In genomic region chr4:173073939-173074500, GRCh38 we compare ENCODE assay signal across 13 cellular contexts.
DNase-seq lines count a peak whose midpoint lies in the region; ATAC-seq and TF ChIP-seq lines count a peak whose summit lies in the region.
"Had no signal": no experiment of that assay in that cellular context is flagged by ENCODE, and none has a peak within 500 bp of the region (broad histone marks: within the 10 kb centered on the region; RNA-seq: fewer than 3 reads in every experiment).

No MANE protein-coding gene starts in this region.

- H4K20me1 ChIP-seq in PC-9 (ENCODE audit: insufficient read depth): no peaks in the 10 kb centered on the region

- POLR2A ChIA-PET in PC-9 (lab: Charles Lee; ENCODE audit: unreplicated experiment): no interaction called here

- no peak for TF ChIP-seq CTCF in PC-9 (conservative IDR thresholded peaks at IDR 0.05)

- H3K4me1 ChIP-seq in HUES6 (ENCODE audit: control insufficient read depth, insufficient read depth, low read length) (peaks cover 24% of the 10 kb centered on the region), PC-9 (replicated peaks; ENCODE audit: insufficient read depth) (peaks cover 31% of the 10 kb centered on the region), trophoblast cell (ENCODE audit: control insufficient read depth in 1 of 2, insufficient read depth in 2 of 2, low read length in 2 of 2) (no peaks in the 10 kb centered on the region)
- H3K4me1 ChIP-seq: spleen had no signal

- intact Hi-C loops in PC-9 (cut with micrococcal nuclease; ENCODE audit: unreplicated experiment) (loop anchor here (1.0 kb wide), 1 partner anchor 178 kb away; no protein-coding TSS in a partner anchor), Right ventricle myocardium superior (cut with DNase I) (no loop called here)

- H3K9me2 ChIP-seq in PC-9 (ENCODE audit: insufficient read depth): no peaks in the 10 kb centered on the region

- no peak overlapping the region for H3K27ac Mint-ChIP-seq in activated T-cell treated with anti-CD3 and anti-CD28 coated beads, Interleukin-2, amount 50 U/mL, for 72 hours
- H3K27ac Mint-ChIP-seq: nephron progenitor cell had no signal

- H3K4me2 ChIP-seq in PC-9 (peak overlapping the region; percentile 58), trophoblast cell (ENCODE audit: low read length) (peak overlapping the region; percentile 7)
- H3K4me2 ChIP-seq: hepatocyte had no signal

- peaks cover under 1 to 8% of the 10 kb centered on the region in 2 donors for H3K36me3 Mint-ChIP-seq in activated T-cell treated with anti-CD3 and anti-CD28 coated beads, Interleukin-2, amount 50 U/mL, for 72 hours (ENCODE audit: insufficient read depth in 2 of 2)

- H4K91ac ChIP-seq in trophoblast cell (ENCODE audit: low read depth, low read length): no peak overlapping the region

- H3K36me3 ChIP-seq in HUES6 (ENCODE audit: control insufficient read depth, insufficient read depth, low read length): no peaks in the 10 kb centered on the region
- no peaks in the 10 kb centered on the region for H3K36me3 ChIP-seq in PC-9 (ENCODE audit: low read depth)
- no peaks in the 10 kb centered on the region for H3K36me3 ChIP-seq in trophoblast cell (ENCODE audit: control insufficient read depth in 1 of 2, insufficient read depth in 2 of 2, low read length in 2 of 2)
- H3K36me3 ChIP-seq: spleen had no signal

- ATAC-seq in HG03039 (IDR thresholded peaks at IDR 0.05; ENCODE audit: unreplicated experiment): no peak
- no peak for ATAC-seq in activated T-cell treated with anti-CD3 and anti-CD28 coated beads, Interleukin-2, amount 50 U/mL, for 72 hours (replicated peaks in 1 of 2)
- ATAC-seq in Right ventricle myocardium superior (ENCODE audit: poor library complexity): no peak
- ATAC-seq: Right ventricle myocardium inferior had no signal

- WGBS in trophoblast cell (ENCODE audit: extremely low coverage, insufficient coverage, insufficient read length): no CpG with 5 or more reads among the region's 1 CpG

- H2AFZ ChIP-seq in PC-9: no peak overlapping the region
- H2AFZ ChIP-seq in trophoblast cell (ENCODE audit: insufficient read depth, low read length, poor library complexity): no peak overlapping the region
- H2AFZ ChIP-seq: hepatocyte had no signal

- H2BK5ac ChIP-seq in trophoblast cell (ENCODE audit: low read depth, low read length, poor library complexity): no peak overlapping the region

- CTCF ChIA-PET in PC-9 (lab: Charles Lee): interaction anchor here (0.5 kb wide), 1 partner anchor 54 kb away, joined by 3 read pairs; no protein-coding TSS in a partner anchor

- no peak overlapping the region for H2AK5ac ChIP-seq in trophoblast cell (ENCODE audit: low read length)

- H3K4me1 Mint-ChIP-seq in activated T-cell treated with anti-CD3 and anti-CD28 coated beads, Interleukin-2, amount 50 U/mL, for 72 hours (ENCODE audit: low read depth): no peaks in the 10 kb centered on the region

- no TSS peak for BruUV-seq in PC-9 (replicated peaks; lab: Mats Ljungman, UMichigan)

- H3K27ac ChIP-seq in HUES6 (ENCODE audit: low read depth, low read length): peak overlapping the region; percentile 77
- peak overlapping the region; percentile 79 for H3K27ac ChIP-seq in PC-9
- peak overlapping the region; percentile 74 for H3K27ac ChIP-seq in trophoblast cell (ENCODE audit: low read depth, low read length)
- H3K27ac ChIP-seq: hepatocyte, spleen had no signal

- H4K12ac ChIP-seq in trophoblast cell (ENCODE audit: low read depth, low read length): no peak overlapping the region

- H3K79me1 ChIP-seq in trophoblast cell (ENCODE audit: low read length): no peaks in the 10 kb centered on the region

- DNase-seq in PC-9 (no peak), iPS DF 4.7 (ENCODE audit: extremely low read depth, low spot score) (peak; percentile 41), trophoblast cell (no peak), Right ventricle myocardium superior (no peak)
- no peak for DNase-seq in activated T-cell treated with anti-CD3 and anti-CD28 coated beads, Interleukin-2, amount 50 U/mL, for 72 hours
- DNase-seq: NCI-H187, nephron progenitor cell, spleen, T-helper 1 cell had no signal

- H3K9me3 Mint-ChIP-seq in activated T-cell treated with anti-CD3 and anti-CD28 coated beads, Interleukin-2, amount 50 U/mL, for 72 hours: peaks cover 6 to 9% of the 10 kb centered on the region in 2 donors

- peaks cover 10% of the 10 kb centered on the region for H3F3A ChIP-seq in PC-9 (ENCODE audit: insufficient read depth, low read depth)

- no peaks in the 10 kb centered on the region for H3K27me3 Mint-ChIP-seq in activated T-cell treated with anti-CD3 and anti-CD28 coated beads, Interleukin-2, amount 50 U/mL, for 72 hours (ENCODE audit: low read depth)

- no peak overlapping the region for H3K4me3 Mint-ChIP-seq in activated T-cell treated with anti-CD3 and anti-CD28 coated beads, Interleukin-2, amount 50 U/mL, for 72 hours
- H3K4me3 Mint-ChIP-seq: nephron progenitor cell had no signal

- H3K79me2 ChIP-seq in PC-9 (ENCODE audit: low read depth) (no peaks in the 10 kb centered on the region), trophoblast cell (ENCODE audit: control insufficient read depth, insufficient read depth, low read length, poor library complexity) (no peaks in the 10 kb centered on the region)
- H3K79me2 ChIP-seq: hepatocyte had no signal

- H2BK120ac ChIP-seq in trophoblast cell (ENCODE audit: insufficient read depth, low read length, poor library complexity): no peak overlapping the region

- H3K9me3 ChIP-seq in HUES6 (ENCODE audit: control insufficient read depth, insufficient read depth, low read depth, low read length): peaks cover 21% of the 10 kb centered on the region
- peaks cover 4% of the 10 kb centered on the region; the same call in 1 of the 2 replicates for H3K9me3 ChIP-seq in PC-9 (ENCODE audit: insufficient read depth, low read depth)
- peaks cover 6% of the 10 kb centered on the region for H3K9me3 ChIP-seq in trophoblast cell (ENCODE audit: insufficient read depth, low read depth, low read length)

- H4K8ac ChIP-seq in trophoblast cell (ENCODE audit: low read depth, low read length): no peak overlapping the region

- H2BK12ac ChIP-seq in trophoblast cell (ENCODE audit: low read length): no peak overlapping the region

- H3K4me3 ChIP-seq in HUES6 (ENCODE audit: low read depth, low read length) (0 out of 2 replicates have a peak overlapping the region, but pooled peaks have one; percentile 8), PC-9 (peak overlapping the region; percentile 24; the same call in 1 of the 2 replicates), trophoblast cell (ENCODE audit: low read depth, low read length) (no peak overlapping the region)
- H3K4me3 ChIP-seq: hepatocyte, spleen had no signal

- H3K27me3 ChIP-seq in HUES6 (ENCODE audit: control insufficient read depth, insufficient read depth, low read length): no peaks in the 10 kb centered on the region
- H3K27me3 ChIP-seq in PC-9 (ENCODE audit: insufficient read depth, low read depth): no peaks in the 10 kb centered on the region
- no peaks in the 10 kb centered on the region for H3K27me3 ChIP-seq in trophoblast cell (ENCODE audit: insufficient read depth, low read length)
- H3K27me3 ChIP-seq: hepatocyte, spleen had no signal

- peak overlapping the region; percentile 48 for H3K9ac ChIP-seq in HUES6 (ENCODE audit: low read length)
- no peak overlapping the region for H3K9ac ChIP-seq in trophoblast cell (ENCODE audit: low read length)

- H3K14ac ChIP-seq in trophoblast cell (ENCODE audit: low read length): no peak overlapping the region

- no peak overlapping the region for H3K23ac ChIP-seq in trophoblast cell (ENCODE audit: low read length)

- H3K4ac ChIP-seq in trophoblast cell (ENCODE audit: low read depth, low read length): no peak overlapping the region

- H3K18ac ChIP-seq in trophoblast cell (ENCODE audit: low read length): no peak overlapping the region
